Comparison of ENCODE assay signal across 19 cellular contexts in the genomic region with DNA sequence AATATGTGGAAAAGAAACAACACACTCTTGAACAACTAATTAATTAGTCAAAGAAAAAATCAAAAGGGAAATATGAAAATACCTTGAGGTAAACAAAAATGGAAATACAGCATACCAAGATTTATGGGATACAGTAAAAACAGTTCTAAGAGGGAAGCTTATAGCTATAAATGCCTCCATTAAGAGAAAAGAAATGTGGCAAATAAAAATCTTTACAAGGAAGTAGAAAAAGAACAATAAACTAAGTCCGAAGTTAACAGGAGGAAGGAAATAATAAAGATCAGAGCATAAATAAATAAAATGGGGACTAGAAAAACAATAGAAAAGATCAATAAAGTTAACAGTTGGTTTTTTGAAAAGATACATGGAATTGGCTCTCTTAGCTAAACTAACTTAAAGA.
DNase-seq lines count a peak whose midpoint lies in the region; ATAC-seq, FAIRE-seq and TF ChIP-seq lines count a peak whose summit lies in the region.
"Had no signal": no experiment of that assay in that cellular context is flagged by ENCODE, and none has a peak within 500 bp of the region (broad histone marks: within the 10 kb centered on the region; RNA-seq: fewer than 3 reads in every experiment).

No MANE protein-coding gene starts in this region.

- H3K4me1 Mint-ChIP-seq in progenitor cell of endocrine pancreas (ENCODE audit: low read depth) = peaks cover 3% of the 10 kb centered on the region

- DNase-seq in A549 (ENCODE audit: low read depth in 1 of 2, low spot score in 1 of 2) (no peak), HT-29 (ENCODE audit: low spot score) (peak; percentile 22), progenitor cell of endocrine pancreas (ENCODE audit: low spot score, unreplicated experiment) (no peak), cerebellar nuclear complex (lab: John Stamatoyannopoulos, UW) (no peak), AG08396 (ENCODE audit: low spot score) (no peak)
- DNase-seq: ACHN; C1 segment of cervical spinal cord; Caco-2; CD8-positive, alpha-beta T cell; DMS153; DND-41; GM23248; H9 had no signal

- no peaks in the 10 kb centered on the region for H3K36me3 Mint-ChIP-seq in progenitor cell of endocrine pancreas (ENCODE audit: insufficient read depth)
- H3K36me3 Mint-ChIP-seq: CD8-positive, alpha-beta T cell had no signal

- H3K4me3 ChIP-seq in A549 = no peak overlapping the region
- H3K4me3 ChIP-seq: GM23248 had no signal

- no peak for ATAC-seq in A549
- ATAC-seq: CD8-positive, alpha-beta T cell; HCT116 had no signal

- FAIRE-seq in A549 (lab: Jason Lieb, UNC) = peak; percentile 81
- FAIRE-seq: A204.1, G401.6, GM12892 had no signal

- WGBS in A549 (ENCODE audit: missing lambda C conversion rate) = 53% methylated on average over 1 of the region's 1 CpG

- no peak for TF ChIP-seq POLR2A in A549 (IDR thresholded peaks at IDR 0.05; ENCODE audit: low read length)

- POLR2A ChIA-PET in A549 (lab: Yijun Ruan, JAX) = no interaction called here

- peaks cover 12% of the 10 kb centered on the region for H3K9me3 Mint-ChIP-seq in progenitor cell of endocrine pancreas (ENCODE audit: low read depth)

- H3K9me3 ChIP-seq in A549 = peaks cover 11% of the 10 kb centered on the region; the same call in 2 of the 3 replicates

- no peak overlapping the region for H3K27ac ChIP-seq in A549
- peak overlapping the region; percentile 69 for H3K27ac ChIP-seq in VCaP
- H3K27ac ChIP-seq: 22Rv1, GM23248 had no signal

- TF ChIP-seq EP300 in A549 (IDR thresholded peaks at IDR 0.05) = no peak

- H3K4me1 ChIP-seq in A549 = no peaks in the 10 kb centered on the region
- H3K4me1 ChIP-seq: Caco-2 had no signal

- no peak overlapping the region for H3K4me3 Mint-ChIP-seq in progenitor cell of endocrine pancreas (ENCODE audit: low read depth)
- H3K4me3 Mint-ChIP-seq: CD8-positive, alpha-beta T cell; H9 had no signal

- H3K27me3 Mint-ChIP-seq in progenitor cell of endocrine pancreas = no peaks in the 10 kb centered on the region

- no peak for TF ChIP-seq RAD21 in A549 (conservative IDR thresholded peaks at IDR 0.05 in 1 of 2, IDR thresholded peaks at IDR 0.05 in 1 of 2)

- TF ChIP-seq CTCF in A549 (IDR thresholded peaks at IDR 0.05) (no peak), VCaP (conservative IDR thresholded peaks at IDR 0.05) (no peak), progenitor cell of endocrine pancreas (IDR thresholded peaks at IDR 0.05; ENCODE audit: unreplicated experiment) (no peak)

- CTCF ChIA-PET in A549 (lab: Yijun Ruan, JAX) = no interaction called here

- no peak overlapping the region for H3K4me2 ChIP-seq in A549

- no peak overlapping the region for H3K27ac Mint-ChIP-seq in progenitor cell of endocrine pancreas
- H3K27ac Mint-ChIP-seq: CD8-positive, alpha-beta T cell; H9 had no signal

TF ChIP-seq in A549, 52 proteins besides CTCF, POLR2A, EP300 and RAD21:
- no peak for TF ChIP-seq CHD4 (IDR thresholded peaks at IDR 0.05; ENCODE audit: borderline replicate concordance)
- no peak for TF ChIP-seq NPAS2 (CRISPR knock-in tag; IDR thresholded peaks at IDR 0.05; ENCODE audit: borderline replicate concordance)
- TF ChIP-seq ZFP36 (IDR thresholded peaks at IDR 0.05; ENCODE audit: borderline replicate concordance, partially characterized antibody) = no peak
- TF ChIP-seq, protein P1, sequence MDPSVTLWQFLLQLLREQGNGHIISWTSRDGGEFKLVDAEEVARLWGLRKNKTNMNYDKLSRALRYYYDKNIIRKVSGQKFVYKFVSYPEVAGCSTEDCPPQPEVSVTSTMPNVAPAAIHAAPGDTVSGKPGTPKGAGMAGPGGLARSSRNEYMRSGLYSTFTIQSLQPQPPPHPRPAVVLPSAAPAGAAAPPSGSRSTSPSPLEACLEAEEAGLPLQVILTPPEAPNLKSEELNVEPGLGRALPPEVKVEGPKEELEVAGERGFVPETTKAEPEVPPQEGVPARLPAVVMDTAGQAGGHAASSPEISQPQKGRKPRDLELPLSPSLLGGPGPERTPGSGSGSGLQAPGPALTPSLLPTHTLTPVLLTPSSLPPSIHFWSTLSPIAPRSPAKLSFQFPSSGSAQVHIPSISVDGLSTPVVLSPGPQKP (IDR thresholded peaks at IDR 0.05; ENCODE audit: low read depth, low read length) = no peak
- TF ChIP-seq HDAC2 (IDR thresholded peaks at IDR 0.05) = no peak
- no peak for TF ChIP-seq CBX2 (IDR thresholded peaks at IDR 0.05; ENCODE audit: borderline replicate concordance, low read depth)
- TF ChIP-seq FOSL2 (IDR thresholded peaks at IDR 0.05) = no peak
- TF ChIP-seq FOSL2 (CRISPR knock-in tag; IDR thresholded peaks at IDR 0.05) = no peak
- no peak for TF ChIP-seq FOXS1 (CRISPR knock-in tag; IDR thresholded peaks at IDR 0.05)
- no peak for TF ChIP-seq KDM1A (IDR thresholded peaks at IDR 0.05; ENCODE audit: low read depth)
- no peak for TF ChIP-seq RARB (CRISPR knock-in tag; IDR thresholded peaks at IDR 0.05)
- TF ChIP-seq TP53 (CRISPR knock-in tag; IDR thresholded peaks at IDR 0.05) = no peak
- TF ChIP-seq EHMT2 (IDR thresholded peaks at IDR 0.05; ENCODE audit: low read depth) = no peak
TF ChIP-seq in A549: peak in this region for 0.
